Comparison of ENCODE assay signal across 9 cellular contexts in the genomic region with DNA sequence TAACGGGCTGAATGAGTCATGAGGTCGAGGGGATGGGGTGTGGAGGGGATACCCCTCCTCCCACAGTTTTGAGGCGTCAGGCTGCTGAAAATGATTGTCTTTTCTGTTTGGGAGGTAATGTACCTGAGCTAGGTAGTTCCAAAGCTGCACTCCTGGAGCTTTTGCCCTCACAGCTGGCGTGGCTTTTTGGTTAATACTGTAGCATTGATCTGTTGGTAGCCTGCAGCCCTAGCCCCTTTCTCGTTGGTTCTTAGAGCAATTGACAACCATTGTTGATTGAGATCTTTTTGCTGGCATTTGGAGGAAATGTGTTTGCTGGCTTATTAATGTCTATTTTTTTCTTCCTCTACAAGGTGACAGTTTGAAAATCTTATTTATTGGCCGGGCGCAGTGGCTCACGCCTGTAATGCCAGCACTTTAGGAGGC. TPM values are rescaled to one million over a fixed set of nuclear protein-coding genes. Genes with fewer than 3 reads are reported as not detected.
DNase-seq lines count a peak whose midpoint lies in the region; ATAC-seq and TF ChIP-seq lines count a peak whose summit lies in the region.
"Had no signal": no experiment of that assay in that cellular context is flagged by ENCODE, and none has a peak within 500 bp of the region (broad histone marks: within the 10 kb centered on the region; RNA-seq: fewer than 3 reads in every experiment).

No MANE protein-coding gene starts in this region.

- DNase-seq in activated naive CD4-positive, alpha-beta T cell (lab: John Stamatoyannopoulos, UW): no peak
- DNase-seq in MCF 10A (ENCODE audit: unreplicated experiment) (no peak), mesenchymal stem cell (no peak), upper lobe of left lung (no peak), GM19240 (ENCODE audit: insufficient read length, low spot score) (no peak), CD1c-positive myeloid dendritic cell (ENCODE audit: extremely low spot score) (no peak)
- no peak for DNase-seq in activated CD4-positive, CD25-positive, alpha-beta regulatory T cell (lab: John Stamatoyannopoulos, UW)

- H2BK12ac ChIP-seq in mesenchymal stem cell (ENCODE audit: low read length in 2 of 2): no peak overlapping the region

- peak overlapping the region in 1 of 2 experiments; percentile 76 for H3K14ac ChIP-seq in mesenchymal stem cell (ENCODE audit: low read length in 2 of 2)

- POLR2A ChIA-PET in MCF 10A (lab: Yijun Ruan, JAX): interaction anchor here (0.6 to 5.4 kb wide), 5 partner anchors 21 to 1545 kb away, joined by 3 to 104 read pairs (median 14); a partner anchor contains a TSS

- H3K36me3 ChIP-seq in mesenchymal stem cell (ENCODE audit: control insufficient read depth in 1 of 2, insufficient read depth in 2 of 2, low read depth in 1 of 2, low read length in 2 of 2): peaks cover 40 to 57% of the 10 kb centered on the region in 2 experiments
- H3K36me3 ChIP-seq in upper lobe of left lung: peaks cover 21 to 45% (median 39%) of the 10 kb centered on the region in 4 donors

- TF ChIP-seq CTCF in MCF 10A (IDR thresholded peaks at IDR 0.05; ENCODE audit: unreplicated experiment) (no peak), upper lobe of left lung (IDR thresholded peaks at IDR 0.05) (no peak)

- H2BK15ac ChIP-seq in mesenchymal stem cell (ENCODE audit: low read depth, poor library complexity, severe bottlenecking): no peak overlapping the region

- H2BK120ac ChIP-seq in mesenchymal stem cell (ENCODE audit: low read depth, low read length): peak overlapping the region; percentile 71

- H3K27me3 Mint-ChIP-seq in activated naive CD4-positive, alpha-beta T cell treated with anti-CD3 and anti-CD28 coated beads, Interleukin-2, amount 50 U/mL, for 24 hours: no peaks in the 10 kb centered on the region
- H3K27me3 Mint-ChIP-seq in MCF 10A (ENCODE audit: insufficient read depth, unreplicated experiment): no peaks in the 10 kb centered on the region

- H3K4ac ChIP-seq in mesenchymal stem cell (ENCODE audit: low read depth in 1 of 2, low read length in 2 of 2): peak overlapping the region; percentile 79 to 81

- TF ChIP-seq POLR2A in upper lobe of left lung (IDR thresholded peaks at IDR 0.05): no peak

- H4K91ac ChIP-seq in mesenchymal stem cell (ENCODE audit: low read length): peak overlapping the region; percentile 60

- H3K4me1 ChIP-seq in mesenchymal stem cell (ENCODE audit: control insufficient read depth, insufficient read depth, low read depth, low read length): peaks cover 6% of the 10 kb centered on the region
- H3K4me1 ChIP-seq in upper lobe of left lung: peaks cover 15 to 30% (median 21%) of the 10 kb centered on the region in 4 donors

- peak overlapping the region; percentile 95 for H3K4me3 Mint-ChIP-seq in activated naive CD4-positive, alpha-beta T cell treated with anti-CD3 and anti-CD28 coated beads, Interleukin-2, amount 50 U/mL, for 24 hours
- peak overlapping the region; percentile 91 for H3K4me3 Mint-ChIP-seq in MCF 10A (ENCODE audit: unreplicated experiment)

- H3K9me3 ChIP-seq in mesenchymal stem cell (ENCODE audit: control insufficient read depth, low read length) (no peaks in the 10 kb centered on the region), upper lobe of left lung (no peaks in the 10 kb centered on the region)

- peak overlapping the region; percentile 58 for H3K4me2 ChIP-seq in mesenchymal stem cell (ENCODE audit: low read length, poor library complexity, severe bottlenecking)

- no peak overlapping the region for H2AFZ ChIP-seq in mesenchymal stem cell (ENCODE audit: low read depth, low read length)

- peaks cover 16% of the 10 kb centered on the region for H3K79me1 ChIP-seq in mesenchymal stem cell (replicated peaks; ENCODE audit: low read length, poor library complexity, severe bottlenecking)

- no peak overlapping the region for H2BK5ac ChIP-seq in mesenchymal stem cell (ENCODE audit: low read depth, low read length, poor library complexity, severe bottlenecking)

- no peak overlapping the region for H2AK5ac ChIP-seq in mesenchymal stem cell (ENCODE audit: low read length, severe bottlenecking)

- no peaks in the 10 kb centered on the region for H3K9me3 Mint-ChIP-seq in activated naive CD4-positive, alpha-beta T cell treated with anti-CD3 and anti-CD28 coated beads, Interleukin-2, amount 50 U/mL, for 24 hours
- H3K9me3 Mint-ChIP-seq in MCF 10A (ENCODE audit: unreplicated experiment): no peaks in the 10 kb centered on the region

- peak overlapping the region; percentile 65 to 97 for H3K18ac ChIP-seq in mesenchymal stem cell (ENCODE audit: low read depth in 1 of 2, low read length in 2 of 2)

- intact Hi-C loops in MCF 10A (cut with micrococcal nuclease): no loop called here

- H3K27ac Mint-ChIP-seq in activated naive CD4-positive, alpha-beta T cell treated with anti-CD3 and anti-CD28 coated beads, Interleukin-2, amount 50 U/mL, for 24 hours: peak overlapping the region; percentile 100
- peak overlapping the region; percentile 96 for H3K27ac Mint-ChIP-seq in MCF 10A (ENCODE audit: low read depth, unreplicated experiment)

- H3K4me3 ChIP-seq in mesenchymal stem cell (ENCODE audit: insufficient read depth in 1 of 2, low read depth in 1 of 2, low read length in 2 of 2) (peak overlapping the region; percentile 88 to 95), upper lobe of left lung (peak overlapping the region; percentile 85 to 99 (median 95))

- peak overlapping the region; percentile 97 for H3K27ac ChIP-seq in mesenchymal stem cell (ENCODE audit: low read length, poor library complexity, severe bottlenecking)
- H3K27ac ChIP-seq in upper lobe of left lung: peak overlapping the region; percentile 97 to 100 (median 98)

- 32% methylated on average over 8 of the region's 8 CpGs for WGBS in mesenchymal stem cell
- WGBS in upper lobe of left lung, 2 donors: 21 to 35% methylated on average over 7 to 8 of the region's 8 CpGs

- H3K36me3 Mint-ChIP-seq in activated naive CD4-positive, alpha-beta T cell treated with anti-CD3 and anti-CD28 coated beads, Interleukin-2, amount 50 U/mL, for 24 hours: peaks cover 20% of the 10 kb centered on the region
- peaks cover 50% of the 10 kb centered on the region for H3K36me3 Mint-ChIP-seq in MCF 10A (ENCODE audit: insufficient read depth, unreplicated experiment)

- CTCF ChIA-PET in MCF 10A (lab: Yijun Ruan, JAX): interaction anchor here (1.0 kb wide), 1 partner anchor 121 kb away, joined by 3 read pairs; no protein-coding TSS in a partner anchor

- no peak for TF ChIP-seq EP300 in upper lobe of left lung (IDR thresholded peaks at IDR 0.05)

- H3K27me3 ChIP-seq in mesenchymal stem cell (ENCODE audit: control insufficient read depth in 1 of 2, insufficient read depth in 1 of 2, low read length in 2 of 2) (no peaks in the 10 kb centered on the region), upper lobe of left lung (no peaks in the 10 kb centered on the region)

- peaks cover 40% of the 10 kb centered on the region for H3K4me1 Mint-ChIP-seq in activated naive CD4-positive, alpha-beta T cell treated with anti-CD3 and anti-CD28 coated beads, Interleukin-2, amount 50 U/mL, for 24 hours
- peaks cover 28% of the 10 kb centered on the region for H3K4me1 Mint-ChIP-seq in MCF 10A (ENCODE audit: insufficient read depth, unreplicated experiment)

- no peak overlapping the region for H3K23ac ChIP-seq in mesenchymal stem cell (ENCODE audit: low read length in 2 of 2)

- no peak for ATAC-seq in upper lobe of left lung (ENCODE audit: low FRiP score in 2 of 2)

- BruUV-seq in MCF 10A (replicated peaks; lab: Mats Ljungman, UMichigan): TSS peak; percentile 49

- H3K9ac ChIP-seq in mesenchymal stem cell (ENCODE audit: low read length): peak overlapping the region; percentile 96

- peak overlapping the region; percentile 10 for H4K8ac ChIP-seq in mesenchymal stem cell (ENCODE audit: low read length)

RNA-seq across cellular contexts. Expression of a gene that starts 1.8 kb away (rescaled TPM):
- total RNA-seq in MCF 10A (2022) (245 and 251 TPM in 2 replicates), upper lobe of left lung (100 to 1,000 TPM in 4 of 6 donors, 10 to 100 TPM in 2; 90.9 to 291 (median 128) TPM)
- polyA plus RNA-seq in mesenchymal stem cell (2013, experiment 1 of 2): 139 TPM
- polyA plus RNA-seq in mesenchymal stem cell (2013, experiment 2 of 2): 131 TPM

RNA-seq across cellular contexts. Expression of a gene that starts 21.6 kb away (rescaled TPM):
- total RNA-seq in MCF 10A (2022): 184 and 198 TPM in 2 replicates
- polyA plus RNA-seq in mesenchymal stem cell (2013, experiment 1 of 2): 102 TPM
- polyA plus RNA-seq in mesenchymal stem cell (2013, experiment 2 of 2): 104 TPM
- 100 to 1,000 TPM in 4 of 6 donors, 10 to 100 TPM in 2; 87.7 to 143 (median 118) TPM for total RNA-seq in upper lobe of left lung

RNA-seq across cellular contexts. Expression of a gene that starts 39.1 kb away (rescaled TPM):
- 27.3 and 31.5 TPM in 2 replicates for total RNA-seq in MCF 10A (2022)
- 29.1 TPM for polyA plus RNA-seq in mesenchymal stem cell (2013, experiment 1 of 2)
- 28.9 TPM for polyA plus RNA-seq in mesenchymal stem cell (2013, experiment 2 of 2)
- 100 to 1,000 TPM in 1 of 6 donors, 10 to 100 TPM in 5; 19.5 to 115 (median 54.1) TPM for total RNA-seq in upper lobe of left lung

RNA-seq across cellular contexts. Expression of a gene that starts 53.7 kb away (rescaled TPM):
- total RNA-seq in MCF 10A (2022) (0.23 and 1.7 TPM in 2 replicates), upper lobe of left lung (1 to 10 TPM in 1 of 6 donors, under 1 TPM in 5; 0.15 to 4.2 (median 0.57) TPM)
- 0.54 TPM for polyA plus RNA-seq in mesenchymal stem cell (2013, experiment 1 of 2)
- polyA plus RNA-seq in mesenchymal stem cell (2013, experiment 2 of 2): 0.42 TPM
- total RNA-seq: Daoy had no signal
